Comparison of ENCODE assay signal across 8 cellular contexts in genomic region chr1:44842763-44843655, GRCh38. TPM values are rescaled to one million over a fixed set of nuclear protein-coding genes. Genes with fewer than 3 reads are reported as not detected.
DNase-seq lines count a peak whose midpoint lies in the region; ATAC-seq and TF ChIP-seq lines count a peak whose summit lies in the region.

TSS of gene PTCH2 (minus strand) at chr1:44843253. CDS start at chr1:44842932, 321 bp downstream.

- no peak within 1 kb of the TSS for H3K18ac ChIP-seq in H9 (ENCODE audit: insufficient read length, low read depth, low read length)

- ATAC-seq in body of pancreas (peak; percentile 80), HG03354 (IDR thresholded peaks at IDR 0.05; ENCODE audit: poor library complexity, severe bottlenecking, unreplicated experiment) (no peak), GM21786 (IDR thresholded peaks at IDR 0.05; ENCODE audit: unreplicated experiment) (no peak)

- H4K20me1 ChIP-seq in H9 (ENCODE audit: control insufficient read depth, insufficient read depth, insufficient read length): no peaks in the 10 kb centered on the region

- H4K5ac ChIP-seq in H9 (ENCODE audit: insufficient read length, low read depth, low read length): no peak within 1 kb of the TSS

- H2BK20ac ChIP-seq in H9 (ENCODE audit: low read depth, low read length, poor library complexity, severe bottlenecking): no peak within 1 kb of the TSS

- H3K4ac ChIP-seq in H9 (ENCODE audit: low read depth, low read length): no peak within 1 kb of the TSS

- no peak within 1 kb of the TSS for H2BK12ac ChIP-seq in H9 (ENCODE audit: insufficient read length, low read depth, low read length)

- H4K91ac ChIP-seq in H9 (ENCODE audit: insufficient read length, low read depth, low read length): no peak within 1 kb of the TSS

- H3K4me3 Mint-ChIP-seq in H9: peak within 1 kb of the TSS; percentile 68 to 80

- no peak within 1 kb of the TSS for H3K56ac ChIP-seq in H9 (ENCODE audit: insufficient read length, low read depth, low read length)

- peaks cover 3% of the 10 kb centered on the region in 2 experiments; a peak in 2 of 4 replicates for H3K4me1 Mint-ChIP-seq in H9

- no peaks in the 10 kb centered on the region for H3K36me3 Mint-ChIP-seq in H9 (ENCODE audit: insufficient read depth in 1 of 3, low read depth in 3 of 3)

- H3K4me1 ChIP-seq in H9 (ENCODE audit: insufficient read depth, low read length) (no peaks in the 10 kb centered on the region), body of pancreas (peaks cover 13% of the 10 kb centered on the region)

- H3K4me3 ChIP-seq in body of pancreas (peak within 1 kb of the TSS; percentile 0 to 11), retinal pigment epithelial cell (ENCODE audit: low read length) (peak within 1 kb of the TSS; percentile 57)

- no peak within 1 kb of the TSS for H3K23ac ChIP-seq in H9 (ENCODE audit: insufficient read length, low read depth, low read length)

- DNase-seq in CD1c-positive myeloid dendritic cell (ENCODE audit: extremely low spot score): peak; percentile 33
- peak; percentile 92 for DNase-seq in H9
- DNase-seq in NOMO-1 treated with DMSO at 0.1 percent for 48 hours (lab: John Stamatoyannopoulos, UW; ENCODE audit: unreplicated experiment): peak; percentile 32
- DNase-seq in body of pancreas: peak; percentile 42 to 70 (median 62)
- peak in 43 of 51 donors; percentile 7 to 84 (median 62) for DNase-seq in hypothalamus (lab: John Stamatoyannopoulos, UW)
- peak; percentile 29 for DNase-seq in retinal pigment epithelial cell (ENCODE audit: low read depth)

- H3K23me2 ChIP-seq in H9 (ENCODE audit: insufficient read length, low read depth, low read length, poor library complexity, severe bottlenecking): peaks cover 11% of the 10 kb centered on the region

- peak within 1 kb of the TSS; percentile 43 for H3K4me2 ChIP-seq in H9 (ENCODE audit: insufficient read depth, insufficient read length, low read length)

- H3K14ac ChIP-seq in H9 (ENCODE audit: insufficient read depth, low read length): no peak within 1 kb of the TSS; the same call in 1 of the 2 replicates

- H3K27ac ChIP-seq in H9 (ENCODE audit: insufficient read length, low read depth, low read length): no peak within 1 kb of the TSS
- peak within 1 kb of the TSS in 1 of 4 donors; percentile 10 for H3K27ac ChIP-seq in body of pancreas

- peaks cover 2% of the 10 kb centered on the region; the same call in 1 of the 2 replicates for H3K27me3 ChIP-seq in H9 (ENCODE audit: insufficient read depth, low read length)
- H3K27me3 ChIP-seq in body of pancreas: no peaks in the 10 kb centered on the region

- H2BK120ac ChIP-seq in H9 (ENCODE audit: low read depth, low read length, poor library complexity, severe bottlenecking): no peak within 1 kb of the TSS

- H2BK15ac ChIP-seq in H9 (ENCODE audit: low read depth, low read length): no peak within 1 kb of the TSS

- H3K27me3 Mint-ChIP-seq in H9 (ENCODE audit: low read depth): peaks cover 18% of the 10 kb centered on the region

- H3K9me3 Mint-ChIP-seq in H9: no peaks in the 10 kb centered on the region

- H2AFZ ChIP-seq in H9 (ENCODE audit: low read length): no peak within 1 kb of the TSS

- H3K9ac ChIP-seq in H9 (ENCODE audit: extremely low read depth, insufficient read length, low read length): no peak within 1 kb of the TSS

- H3K79me1 ChIP-seq in H9 (ENCODE audit: insufficient read depth, low read depth, low read length, poor library complexity, severe bottlenecking): no peaks in the 10 kb centered on the region

- H3K9me3 ChIP-seq in H9 (ENCODE audit: control insufficient read depth, low read depth, low read length): no peaks in the 10 kb centered on the region
- H3K9me3 ChIP-seq in body of pancreas: no peaks in the 10 kb centered on the region

- no peak within 1 kb of the TSS for H2BK5ac ChIP-seq in H9 (ENCODE audit: insufficient read length, low read length)

- intact Hi-C loops in body of pancreas (cut with DNase I): no loop called here

- no CpG with 5 or more reads among the region's 75 CpGs for WGBS in H9 (ENCODE audit: extremely low coverage, insufficient read length, low lambda C conversion rate)
- WGBS in body of pancreas, 2 donors: 3 to 5% methylated on average over 13 to 60 of the region's 75 CpGs

- no peak within 1 kb of the TSS for H4K8ac ChIP-seq in H9 (replicated peaks; ENCODE audit: insufficient read length, low read depth, low read length)

- H3T11ph ChIP-seq in H9 (ENCODE audit: low read length): no peak within 1 kb of the TSS

- TF ChIP-seq CTCF in H9 (conservative IDR thresholded peaks at IDR 0.05) (no peak), body of pancreas (IDR thresholded peaks at IDR 0.05) (no peak), retinal pigment epithelial cell (conservative IDR thresholded peaks at IDR 0.05; ENCODE audit: low read depth, low read length) (no peak)

- H2AK5ac ChIP-seq in H9 (ENCODE audit: insufficient read length, low read length): no peak within 1 kb of the TSS

- TF ChIP-seq POLR2A in body of pancreas (IDR thresholded peaks at IDR 0.05): peak in 2 of 3 donors; percentile 16 to 17

- no peaks in the 10 kb centered on the region for H3K79me2 ChIP-seq in H9 (ENCODE audit: insufficient read depth, low read length)

- H3K27ac Mint-ChIP-seq in H9: no peak within 1 kb of the TSS

- H3K36me3 ChIP-seq in body of pancreas (replicated peaks in 1 of 2; ENCODE audit: insufficient read depth in 1 of 2, low read depth in 2 of 2): no peaks in the 10 kb centered on the region

RNA-seq across cellular contexts. Expression of gene PTCH2, which starts in this region (rescaled TPM):
- total RNA-seq in H9 (2021) (0.79 and 0.83 TPM in 2 replicates), body of pancreas (under 1 TPM; 0.26 to 0.99 TPM)

Comparison
In these comparisons a context has a peak if more than half of its experiments do, and no peak if none do; other contexts are left out.
1. Peak in DNase-seq and H3K4me2 ChIP-seq in H9; RNA of the gene not detected or under 1 TPM.
2. Peak in DNase-seq, ATAC-seq and H3K4me3 ChIP-seq in body of pancreas; RNA of the gene not detected or under 1 TPM.
3. DNase-seq: peak in every context shown above with its lines; median percentile 92 in H9; 62 in body of pancreas; 62 in hypothalamus; 33 in CD1c-positive myeloid dendritic cell; 32 in NOMO-1 treated with DMSO at 0.1 percent for 48 hours; 29 in retinal pigment epithelial cell.